ENCODE assay signal across 8 cellular contexts in the genomic region with DNA sequence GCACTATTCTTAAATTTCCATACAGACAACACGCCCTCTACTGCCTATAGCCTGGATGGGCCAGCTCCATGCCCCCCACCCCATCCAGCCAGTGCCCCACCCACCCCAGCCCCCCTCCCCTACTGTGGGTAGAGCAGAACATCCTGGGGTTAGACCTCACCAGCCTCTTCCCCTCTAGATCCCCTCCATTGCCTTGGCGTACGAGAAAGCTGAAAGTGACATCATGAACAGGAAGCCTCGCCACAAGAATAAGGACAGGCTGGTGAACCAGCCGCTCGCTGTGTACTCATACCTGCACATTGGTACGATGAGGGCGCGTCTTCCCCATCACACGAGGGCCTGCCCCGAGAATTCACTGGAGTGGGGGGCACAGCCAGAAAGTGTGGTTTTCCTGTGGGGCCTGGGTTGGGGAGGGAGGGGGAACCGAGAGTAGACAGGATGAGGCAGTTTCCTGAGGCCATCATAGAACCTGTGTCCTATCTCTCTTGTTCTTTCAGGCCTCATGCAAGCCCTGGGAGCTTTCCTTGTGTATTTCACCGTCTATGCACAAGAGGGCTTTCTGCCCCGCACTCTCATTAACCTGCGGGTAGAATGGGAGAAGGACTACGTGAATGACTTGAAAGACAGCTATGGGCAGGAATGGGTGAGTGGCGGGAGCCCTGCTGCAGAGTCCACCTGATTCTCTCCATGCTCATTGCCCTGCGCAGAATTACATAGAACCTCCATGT. TPM values are rescaled to one million over a fixed set of nuclear protein-coding genes. Genes with fewer than 3 reads are reported as not detected.
A peak's percentile ranks its signal among the peaks of the same experiment; 100 is the strongest.
DNase-seq lines count a peak whose midpoint lies in the region; ATAC-seq, FAIRE-seq and TF ChIP-seq lines count a peak whose summit lies in the region.

No MANE protein-coding gene starts in this region.

- H2AFZ ChIP-seq in mammary epithelial cell (ENCODE audit: low read depth, low read length), result no peak overlapping the region

- no peaks in the 10 kb centered on the region for H4K20me1 ChIP-seq in mammary epithelial cell (ENCODE audit: insufficient read depth, low read length)

- H3K9me3 Mint-ChIP-seq in natural killer cell, result no peaks in the 10 kb centered on the region

- H3K4me1 ChIP-seq in breast epithelium, result no peaks in the 10 kb centered on the region
- H3K4me1 ChIP-seq in mammary epithelial cell (ENCODE audit: insufficient read depth, low read length), result no peaks in the 10 kb centered on the region

- H3K9me3 ChIP-seq in breast epithelium (no peaks in the 10 kb centered on the region), mammary epithelial cell (replicated peaks; ENCODE audit: insufficient read depth, low read length) (no peaks in the 10 kb centered on the region)

- peak overlapping the region; percentile 56 for H3K4me3 Mint-ChIP-seq in natural killer cell

- peak overlapping the region in 1 of 2 donors; percentile 5 for H3K27ac Mint-ChIP-seq in natural killer cell

- no peak overlapping the region for H3K9ac ChIP-seq in mammary epithelial cell (ENCODE audit: insufficient read depth, low read length)

- ATAC-seq in GM18502 (IDR thresholded peaks at IDR 0.05; ENCODE audit: poor library complexity, unreplicated experiment) (peak; percentile 87), HG03060 (IDR thresholded peaks at IDR 0.05; ENCODE audit: low read depth, unreplicated experiment) (peak; percentile 44), natural killer cell (peak; percentile 77 to 89 (median 89))

- intact Hi-C loops in natural killer cell (cut with micrococcal nuclease), result no loop called here
- intact Hi-C loops in breast epithelium (cut with DNase I; ENCODE audit: low total_unique reads), result no loop called here
- intact Hi-C loops in mammary epithelial cell (cut with micrococcal nuclease), result no loop called here

- CTCF ChIA-PET in mammary epithelial cell (lab: Charles Lee; ENCODE audit: low non-redundant PET), result no interaction called here

- no TSS peak for BruUV-seq in mammary epithelial cell (replicated peaks; lab: Mats Ljungman, UMichigan)

- in situ Hi-C loops in mammary epithelial cell (cut with MboI; ENCODE audit: low sequenced_read_pairs in 2 of 2), result loop anchor here in 1 of 2 donors (25.0 kb wide), 1 partner anchor 397 kb away; a partner anchor contains a TSS

- dilution Hi-C loops in mammary epithelial cell (cut with HindIII; ENCODE audit: low sequenced_read_pairs), result no loop called here

- no peak overlapping the region for H3K4me3 ChIP-seq in breast epithelium
- no peak overlapping the region for H3K4me3 ChIP-seq in mammary epithelial cell (replicated peaks in 1 of 3; ENCODE audit: insufficient read depth in 1 of 3, low read depth in 2 of 3, low read length in 3 of 3)

- H3K27me3 ChIP-seq in breast epithelium (no peaks in the 10 kb centered on the region), mammary epithelial cell (ENCODE audit: insufficient read depth, low read length) (no peaks in the 10 kb centered on the region)

- peaks cover 11 to 13% of the 10 kb centered on the region in 2 donors for H3K4me1 Mint-ChIP-seq in natural killer cell

- H3K36me3 ChIP-seq in breast epithelium (no peaks in the 10 kb centered on the region), mammary epithelial cell (ENCODE audit: insufficient read depth, low read length) (no peaks in the 10 kb centered on the region)

- no peak overlapping the region for H3K4me2 ChIP-seq in mammary epithelial cell (ENCODE audit: insufficient read depth, low read depth, low read length)

- no peak for TF ChIP-seq POLR2A in H54 (IDR thresholded peaks at IDR 0.05; ENCODE audit: low read depth, low read length)
- TF ChIP-seq POLR2A in breast epithelium (IDR thresholded peaks at IDR 0.05), result no peak

- WGBS in mammary epithelial cell (ENCODE audit: low coverage, missing lambda C conversion rate), result 90% methylated on average over 10 of the region's 18 CpGs

- H3K27ac ChIP-seq in breast epithelium (no peak overlapping the region), mammary epithelial cell (ENCODE audit: insufficient read depth, low read depth, low read length) (no peak overlapping the region)

- TF ChIP-seq CTCF in natural killer cell (IDR thresholded peaks at IDR 0.05), result no peak
- no peak for TF ChIP-seq CTCF in breast epithelium (IDR thresholded peaks at IDR 0.05)
- TF ChIP-seq CTCF in mammary epithelial cell (conservative IDR thresholded peaks at IDR 0.05 in 1 of 2, IDR thresholded peaks at IDR 0.05 in 1 of 2; ENCODE audit: extremely low read depth in 1 of 2, insufficient read depth in 1 of 2, low read depth in 1 of 2, low read length in 2 of 2), result no peak

- no peaks in the 10 kb centered on the region for H3K36me3 Mint-ChIP-seq in natural killer cell

- no peaks in the 10 kb centered on the region for H3K79me2 ChIP-seq in mammary epithelial cell (ENCODE audit: insufficient read depth, low read length)

- no peak for FAIRE-seq in H54 (lab: Jason Lieb, UNC)

- H3K27me3 Mint-ChIP-seq in natural killer cell (ENCODE audit: low read depth in 2 of 2), result peaks cover 0 to 11% of the 10 kb centered on the region in 2 donors

- peak; percentile 40 for DNase-seq in activated CD4-positive, alpha-beta T cell treated with anti-CD3 and anti-CD28 coated beads, Interleukin-2, amount 50 U/mL, for 1 hour
- peak; percentile 24 for DNase-seq in natural killer cell
- no peak for DNase-seq in DMS 273 (lab: John Stamatoyannopoulos, UW; ENCODE audit: unreplicated experiment)
- no peak for DNase-seq in H54 (ENCODE audit: insufficient read length, low spot score)
- DNase-seq in breast epithelium (ENCODE audit: low spot score in 2 of 2), result no peak
- no peak for DNase-seq in mammary epithelial cell

RNA-seq across cellular contexts. Expression of a gene that starts 29.1 kb away (rescaled TPM):
- not detected for total RNA-seq in natural killer cell
- total RNA-seq in breast epithelium, result not detected
- total RNA-seq in mammary epithelial cell, result under 1 TPM; 0.17 to 0.68 TPM
- polyA plus RNA-seq in mammary epithelial cell, result 5.2 TPM
- 4.5 TPM for polyA minus RNA-seq in mammary epithelial cell

RNA-seq across cellular contexts. Expression of a gene that starts 54.6 kb away (rescaled TPM):
- total RNA-seq in natural killer cell (not detected), breast epithelium (under 1 TPM in 1 of 3 donors, not detected in 2; 0.29 TPM), mammary epithelial cell (not detected)
- polyA plus RNA-seq in mammary epithelial cell, result not detected
- polyA minus RNA-seq in mammary epithelial cell, result not detected

Comparison
In these comparisons a context has a peak if more than half of its experiments do, and no peak if none do; other contexts are left out.
1. DNase-seq: peak in activated CD4-positive, alpha-beta T cell treated with anti-CD3 and anti-CD28 coated beads, Interleukin-2, amount 50 U/mL, for 1 hour (single experiment) and natural killer cell (single experiment); none in DMS 273 (single experiment), H54 (single experiment), breast epithelium (0 of 2) and mammary epithelial cell (single experiment).
2. Peak in every context shown above with its lines, with median percentiles within 50 percentile points of each other: ATAC-seq.